In genomic region chr10:24912214-24912613, GRCh38 we compare ENCODE assay signal across 13 cellular contexts. TPM values are rescaled to one million over a fixed set of nuclear protein-coding genes. Genes with fewer than 3 reads are reported as not detected.
A peak's percentile ranks its signal among the peaks of the same experiment; 100 is the strongest.
DNase-seq lines count a peak whose midpoint lies in the region; ATAC-seq and TF ChIP-seq lines count a peak whose summit lies in the region.
"Had no signal": no experiment of that assay in that cellular context is flagged by ENCODE, and none has a peak within 500 bp of the region (broad histone marks: within the 10 kb centered on the region; RNA-seq: fewer than 3 reads in every experiment).

No MANE protein-coding gene starts in this region.

- TF ChIP-seq CTCF in left ventricle myocardium inferior (IDR thresholded peaks at IDR 0.05; ENCODE audit: borderline replicate concordance): no peak
- TF ChIP-seq CTCF in fibroblast of mammary gland (conservative IDR thresholded peaks at IDR 0.05; ENCODE audit: control insufficient read depth, insufficient read depth, low read depth, low read length): no peak

- H3K27me3 ChIP-seq in left ventricle myocardium inferior (ENCODE audit: low read depth): no peaks in the 10 kb centered on the region
- H3K27me3 ChIP-seq: cardiac muscle cell had no signal

- no peak for DNase-seq in Right ventricle myocardium inferior (ENCODE audit: missing footprints)
- no peak for DNase-seq in left ventricle myocardium inferior
- no peak for DNase-seq in T-helper 17 cell
- peak; percentile 77 for DNase-seq in fibroblast of mammary gland (ENCODE audit: low read depth)
- DNase-seq in GOT3 (lab: John Stamatoyannopoulos, UW): no peak
- DNase-seq: foreskin fibroblast; NCI-H2107; stimulated activated CD4-positive, alpha-beta T cell treated with anti-CD3 and anti-CD28 coated beads, Interleukin-4, amount 100 ng/mL, for 24 hours; T-helper 9 cell had no signal

- no peaks in the 10 kb centered on the region for H3K9me3 Mint-ChIP-seq in stimulated activated naive CD8-positive, alpha-beta T cell treated with anti-CD3 and anti-CD28 coated beads, Interleukin-15, Interleukin-2, amounts not matched to agents 100 ng/mL and 50 ng/mL, for 24 hours

- H3K4me3 ChIP-seq in left ventricle myocardium inferior: no peak overlapping the region
- H3K4me3 ChIP-seq in fibroblast of mammary gland (ENCODE audit: control insufficient read depth, low read depth, low read length): no peak overlapping the region
- H3K4me3 ChIP-seq: cardiac muscle cell had no signal

- H3K4me1 ChIP-seq in left ventricle myocardium inferior: peaks cover 6% of the 10 kb centered on the region

- intact Hi-C loops in Right ventricle myocardium inferior (cut with DNase I) (loop anchor here (5.0 kb wide), 1 partner anchor 40 kb away; the partner anchor contains the start of gene PRTFDC1), left ventricle myocardium inferior (cut with micrococcal nuclease) (no loop called here)

- no peaks in the 10 kb centered on the region for H3K27me3 Mint-ChIP-seq in T-helper 17 cell
- H3K27me3 Mint-ChIP-seq in stimulated activated naive CD8-positive, alpha-beta T cell treated with anti-CD3 and anti-CD28 coated beads, Interleukin-15, Interleukin-2, amounts not matched to agents 100 ng/mL and 50 ng/mL, for 24 hours: no peaks in the 10 kb centered on the region

- H3K36me3 Mint-ChIP-seq in T-helper 17 cell (ENCODE audit: low read depth): no peaks in the 10 kb centered on the region
- H3K36me3 Mint-ChIP-seq in stimulated activated naive CD8-positive, alpha-beta T cell treated with anti-CD3 and anti-CD28 coated beads, Interleukin-15, Interleukin-2, amounts not matched to agents 100 ng/mL and 50 ng/mL, for 24 hours (ENCODE audit: low read depth): no peaks in the 10 kb centered on the region

- peak overlapping the region; percentile 67 for H3K4me3 Mint-ChIP-seq in T-helper 17 cell
- H3K4me3 Mint-ChIP-seq in stimulated activated naive CD8-positive, alpha-beta T cell treated with anti-CD3 and anti-CD28 coated beads, Interleukin-15, Interleukin-2, amounts not matched to agents 100 ng/mL and 50 ng/mL, for 24 hours: peak overlapping the region; percentile 28

- H3K4me1 Mint-ChIP-seq in T-helper 17 cell: peaks cover 6% of the 10 kb centered on the region
- peaks cover 27% of the 10 kb centered on the region for H3K4me1 Mint-ChIP-seq in stimulated activated naive CD8-positive, alpha-beta T cell treated with anti-CD3 and anti-CD28 coated beads, Interleukin-15, Interleukin-2, amounts not matched to agents 100 ng/mL and 50 ng/mL, for 24 hours (ENCODE audit: low read depth)

- no peaks in the 10 kb centered on the region for H3K36me3 ChIP-seq in left ventricle myocardium inferior
- H3K36me3 ChIP-seq: cardiac muscle cell had no signal

- H3K27ac Mint-ChIP-seq in T-helper 17 cell: no peak overlapping the region
- peak overlapping the region; percentile 53 for H3K27ac Mint-ChIP-seq in stimulated activated naive CD8-positive, alpha-beta T cell treated with anti-CD3 and anti-CD28 coated beads, Interleukin-15, Interleukin-2, amounts not matched to agents 100 ng/mL and 50 ng/mL, for 24 hours

- H3K27ac ChIP-seq in left ventricle myocardium inferior (replicated peaks): no peak overlapping the region
- H3K27ac ChIP-seq: cardiac muscle cell had no signal

- no peaks in the 10 kb centered on the region for H3K9me3 ChIP-seq in left ventricle myocardium inferior (replicated peaks)
- no peaks in the 10 kb centered on the region for H3K9me3 ChIP-seq in T-helper 17 cell (ENCODE audit: control insufficient read depth, low read length, poor library complexity, severe bottlenecking)

- ATAC-seq in Right ventricle myocardium inferior (peak; percentile 63), T-helper 17 cell (peak; percentile 63), HG02763 (IDR thresholded peaks at IDR 0.05; ENCODE audit: unreplicated experiment) (no peak), HG03457 (IDR thresholded peaks at IDR 0.05; ENCODE audit: unreplicated experiment) (no peak)

RNA-seq across cellular contexts. Expression of gene PRTFDC1, which starts 40.2 kb away (rescaled TPM):
- 7.1 TPM for total RNA-seq in Right ventricle myocardium inferior
- 1.5 TPM for total RNA-seq in left ventricle myocardium inferior
- 1 to 10 TPM in 1 of 2 donors, under 1 TPM in 1; 0.40 to 3.6 TPM for total RNA-seq in T-helper 17 cell

Comparison
In these comparisons a context has a peak if more than half of its experiments do, and no peak if none do; other contexts are left out.
1. ATAC-seq: peak in Right ventricle myocardium inferior (single experiment) and T-helper 17 cell (single experiment); none in HG02763 (single experiment) and HG03457 (single experiment).